Comparison of ENCODE assay signal across 2 cellular contexts in genomic region chr11:116709970-116710369, GRCh38.
TF ChIP-seq lines count a peak whose summit lies in the region.

No MANE protein-coding gene starts in this region.

TF ChIP-seq in WTC11, 78 proteins besides CTCF, POLR2A, EP300 and RAD21 (continued from another document):
- no peak for TF ChIP-seq ESRRA (CRISPR knock-in tag; IDR thresholded peaks at IDR 0.05; ENCODE audit: borderline replicate concordance)
- TF ChIP-seq TEAD1 (CRISPR knock-in tag; IDR thresholded peaks at IDR 0.05) = peak; percentile 46; the same call in 1 of the 2 replicates
- no peak for TF ChIP-seq ZNF425 (CRISPR knock-in tag; conservative IDR thresholded peaks at IDR 0.05)
TF ChIP-seq in WTC11: peak in this region for 2.

TF ChIP-seq in H1, 55 proteins besides CTCF, POLR2A, EP300 and RAD21 (continued from another document):
- TF ChIP-seq USF2 (IDR thresholded peaks at IDR 0.05; ENCODE audit: low read length) = no peak
- no peak for TF ChIP-seq ATF3 (IDR thresholded peaks at IDR 0.05; ENCODE audit: insufficient read depth, low read depth, low read length)
- no peak for TF ChIP-seq CTBP2 (IDR thresholded peaks at IDR 0.05; ENCODE audit: borderline replicate concordance, insufficient read depth, insufficient read length, low read length)
- 0 out of 2 replicates have a peak, but pooled peaks have one; percentile 1 for TF ChIP-seq BACH1 (IDR thresholded peaks at IDR 0.05; ENCODE audit: low read length)
- TF ChIP-seq NANOG (IDR thresholded peaks at IDR 0.05; ENCODE audit: insufficient read depth, low read depth, low read length, poor library complexity, severe bottlenecking) = peak; percentile 19
- no peak for TF ChIP-seq ATF2 (IDR thresholded peaks at IDR 0.05; ENCODE audit: low read length)
